ENCODE assay signal across 8 cellular contexts in the genomic region with DNA sequence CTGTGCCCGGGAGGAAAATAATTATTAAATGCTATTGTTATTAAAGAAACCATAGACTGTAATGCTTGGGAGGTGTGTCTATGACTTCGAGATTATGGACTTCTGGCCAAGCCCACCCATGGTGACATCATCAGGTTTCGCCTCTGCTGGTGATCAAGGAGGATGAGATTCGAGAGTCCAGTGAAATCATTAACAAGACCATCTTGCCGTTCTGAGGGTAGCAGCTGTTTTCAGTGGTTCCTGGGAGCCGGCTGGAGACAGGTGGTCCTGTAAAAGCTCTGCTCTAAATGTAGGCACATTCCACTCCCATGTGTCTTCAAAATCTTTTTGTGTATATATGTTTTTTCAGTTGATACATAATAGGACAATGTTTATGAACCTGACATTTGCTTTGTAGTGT. TPM values are rescaled to one million over a fixed set of nuclear protein-coding genes. Genes with fewer than 3 reads are reported as not detected.
"Had no signal": no experiment of that assay in that cellular context is flagged by ENCODE, and none has a peak within 500 bp of the region (broad histone marks: within the 10 kb centered on the region; RNA-seq: fewer than 3 reads in every experiment).

No MANE protein-coding gene starts in this region.

RNA-seq across cellular contexts. Expression of gene SSX3, which starts 2.8 kb away (rescaled TPM):
- total RNA-seq: MCF 10A, NCI-H460, OCI-LY7, PC-9, Right ventricle myocardium inferior, RPMI7951, SJSA1 had no signal

RNA-seq across cellular contexts. Expression of gene SSX4, which starts 24.1 kb away (rescaled TPM):
- total RNA-seq: MCF 10A, NCI-H460, OCI-LY7, PC-9, Right ventricle myocardium inferior had no signal
- polyA plus RNA-seq: SK-N-SH had no signal

RNA-seq across cellular contexts. Expression of gene SSX4B, which starts 52.5 kb away (rescaled TPM):
- total RNA-seq: MCF 10A, NCI-H460, OCI-LY7, PC-9, Right ventricle myocardium inferior had no signal
- polyA plus RNA-seq: SK-N-SH had no signal
